In genomic region chr10:130924138-130924819, GRCh38 we compare ENCODE assay signal across 3 cellular contexts.
TF ChIP-seq lines count a peak whose summit lies in the region.

No MANE protein-coding gene starts in this region.

TF ChIP-seq in SK-N-SH, 30 proteins besides CTCF, POLR2A, EP300 and RAD21:
- TF ChIP-seq JUND (IDR thresholded peaks at IDR 0.05) (no peak), FOXM1 (IDR thresholded peaks at IDR 0.05; ENCODE audit: low read depth) (no peak)
- TF ChIP-seq, protein P1, sequence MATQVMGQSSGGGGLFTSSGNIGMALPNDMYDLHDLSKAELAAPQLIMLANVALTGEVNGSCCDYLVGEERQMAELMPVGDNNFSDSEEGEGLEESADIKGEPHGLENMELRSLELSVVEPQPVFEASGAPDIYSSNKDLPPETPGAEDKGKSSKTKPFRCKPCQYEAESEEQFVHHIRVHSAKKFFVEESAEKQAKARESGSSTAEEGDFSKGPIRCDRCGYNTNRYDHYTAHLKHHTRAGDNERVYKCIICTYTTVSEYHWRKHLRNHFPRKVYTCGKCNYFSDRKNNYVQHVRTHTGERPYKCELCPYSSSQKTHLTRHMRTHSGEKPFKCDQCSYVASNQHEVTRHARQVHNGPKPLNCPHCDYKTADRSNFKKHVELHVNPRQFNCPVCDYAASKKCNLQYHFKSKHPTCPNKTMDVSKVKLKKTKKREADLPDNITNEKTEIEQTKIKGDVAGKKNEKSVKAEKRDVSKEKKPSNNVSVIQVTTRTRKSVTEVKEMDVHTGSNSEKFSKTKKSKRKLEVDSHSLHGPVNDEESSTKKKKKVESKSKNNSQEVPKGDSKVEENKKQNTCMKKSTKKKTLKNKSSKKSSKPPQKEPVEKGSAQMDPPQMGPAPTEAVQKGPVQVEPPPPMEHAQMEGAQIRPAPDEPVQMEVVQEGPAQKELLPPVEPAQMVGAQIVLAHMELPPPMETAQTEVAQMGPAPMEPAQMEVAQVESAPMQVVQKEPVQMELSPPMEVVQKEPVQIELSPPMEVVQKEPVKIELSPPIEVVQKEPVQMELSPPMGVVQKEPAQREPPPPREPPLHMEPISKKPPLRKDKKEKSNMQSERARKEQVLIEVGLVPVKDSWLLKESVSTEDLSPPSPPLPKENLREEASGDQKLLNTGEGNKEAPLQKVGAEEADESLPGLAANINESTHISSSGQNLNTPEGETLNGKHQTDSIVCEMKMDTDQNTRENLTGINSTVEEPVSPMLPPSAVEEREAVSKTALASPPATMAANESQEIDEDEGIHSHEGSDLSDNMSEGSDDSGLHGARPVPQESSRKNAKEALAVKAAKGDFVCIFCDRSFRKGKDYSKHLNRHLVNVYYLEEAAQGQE (IDR thresholded peaks at IDR 0.05; ENCODE audit: low read depth, low read length), result 0 out of 2 replicates have a peak, but pooled peaks have one; percentile 19

TF ChIP-seq in SK-N-SH treated with all-trans-retinoic acid at 6 μM for 48 hours, 23 proteins besides CTCF, POLR2A, EP300 and RAD21:
- no peak for TF ChIP-seq ZNF565 (CRISPR knock-in tag; conservative IDR thresholded peaks at IDR 0.05; ENCODE audit: low read depth)
- no peak for TF ChIP-seq ZC3H10 (CRISPR knock-in tag; IDR thresholded peaks at IDR 0.05)
- no peak for TF ChIP-seq PPARA (CRISPR knock-in tag; IDR thresholded peaks at IDR 0.05; ENCODE audit: borderline replicate concordance)
- no peak for TF ChIP-seq GLIS3 (CRISPR knock-in tag; IDR thresholded peaks at IDR 0.05)
- TF ChIP-seq, protein P2, sequence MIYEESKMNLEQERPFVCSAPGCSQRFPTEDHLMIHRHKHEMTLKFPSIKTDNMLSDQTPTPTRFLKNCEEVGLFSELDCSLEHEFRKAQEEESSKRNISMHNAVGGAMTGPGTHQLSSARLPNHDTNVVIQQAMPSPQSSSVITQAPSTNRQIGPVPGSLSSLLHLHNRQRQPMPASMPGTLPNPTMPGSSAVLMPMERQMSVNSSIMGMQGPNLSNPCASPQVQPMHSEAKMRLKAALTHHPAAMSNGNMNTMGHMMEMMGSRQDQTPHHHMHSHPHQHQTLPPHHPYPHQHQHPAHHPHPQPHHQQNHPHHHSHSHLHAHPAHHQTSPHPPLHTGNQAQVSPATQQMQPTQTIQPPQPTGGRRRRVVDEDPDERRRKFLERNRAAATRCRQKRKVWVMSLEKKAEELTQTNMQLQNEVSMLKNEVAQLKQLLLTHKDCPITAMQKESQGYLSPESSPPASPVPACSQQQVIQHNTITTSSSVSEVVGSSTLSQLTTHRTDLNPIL (CRISPR knock-in tag; IDR thresholded peaks at IDR 0.05; ENCODE audit: low read depth), result no peak

TF ChIP-seq in H1, 55 proteins besides CTCF, POLR2A, EP300 and RAD21:
- TF ChIP-seq GABPA (IDR thresholded peaks at IDR 0.05; ENCODE audit: borderline replicate concordance, insufficient read depth, low read length) (0 out of 2 replicates have a peak, but pooled peaks have one; percentile 38), SAP30 (IDR thresholded peaks at IDR 0.05; ENCODE audit: insufficient read depth, insufficient replicate concordance, low read length) (peak; percentile 52), SIN3A (conservative IDR thresholded peaks at IDR 0.05 in 1 of 2, IDR thresholded peaks at IDR 0.05 in 1 of 2; ENCODE audit: low read depth in 1 of 2, low read length in 2 of 2) (peak; percentile 64 to 72; a peak in 2 of 4 replicates), CREB1 (IDR thresholded peaks at IDR 0.05) (no peak), TAF7 (optimal IDR thresholded peaks at IDR 0.05; ENCODE audit: borderline replicate concordance, low read depth, low read length) (no peak)
